Comparison of ENCODE assay signal across 20 cellular contexts in the genomic region with DNA sequence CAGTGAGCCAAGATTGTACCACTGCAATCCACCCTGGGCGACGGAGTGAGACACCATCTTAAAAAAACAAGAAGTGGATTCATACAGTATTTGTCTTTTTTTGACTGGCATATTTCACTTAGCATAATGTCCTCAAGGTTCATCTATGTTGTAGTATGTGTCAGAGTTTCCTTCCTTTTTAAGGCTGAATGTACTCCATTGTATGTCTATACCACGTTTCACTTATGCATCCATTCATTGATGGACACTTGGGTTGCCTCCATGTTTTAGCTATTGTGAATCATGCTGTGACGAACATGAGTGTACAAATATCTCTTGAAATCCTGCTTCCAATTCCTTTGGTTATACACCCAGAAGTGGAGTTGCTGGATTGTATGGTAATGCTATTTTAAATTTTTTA. TPM values are rescaled to one million over a fixed set of nuclear protein-coding genes. Genes with fewer than 3 reads are reported as not detected.
DNase-seq lines count a peak whose midpoint lies in the region; ATAC-seq and TF ChIP-seq lines count a peak whose summit lies in the region.
"Had no signal": no experiment of that assay in that cellular context is flagged by ENCODE, and none has a peak within 500 bp of the region (broad histone marks: within the 10 kb centered on the region; RNA-seq: fewer than 3 reads in every experiment).

No MANE protein-coding gene starts in this region.

- H3K4me3 Mint-ChIP-seq in activated CD4-positive, alpha-beta memory T cell treated with anti-CD3 and anti-CD28 coated beads for 36 hours, result no peak overlapping the region
- no peak overlapping the region for H3K4me3 Mint-ChIP-seq in activated CD4-positive, alpha-beta memory T cell treated with anti-CD3 and anti-CD28 coated beads, Interleukin-2, amount 10 ng/mL, durations not matched to agents 7 days and 5 days
- H3K4me3 Mint-ChIP-seq in IgD-negative memory B cell, result no peak overlapping the region
- no peak overlapping the region for H3K4me3 Mint-ChIP-seq in activated T-helper 1 cell treated with anti-CD3 and anti-CD28 coated beads, Interleukin-12 subunit alpha, Interleukin-12 subunit beta, Interleukin-2, Interleukin-4 antibody, amounts not matched to agents 30 ng/mL and 10 ng/mL and 1 ng/mL, durations not matched to agents 14 hours and 24 hours and 36 hours
- H3K4me3 Mint-ChIP-seq: CD8-positive, alpha-beta T cell; GM23338 had no signal

- 84 to 88% (median 85%) methylated on average over 4 of the region's 4 CpGs for WGBS in heart left ventricle, 4 donors

- no peaks in the 10 kb centered on the region for H3K9me3 Mint-ChIP-seq in activated CD4-positive, alpha-beta memory T cell treated with anti-CD3 and anti-CD28 coated beads for 36 hours
- no peaks in the 10 kb centered on the region for H3K9me3 Mint-ChIP-seq in activated CD4-positive, alpha-beta memory T cell treated with anti-CD3 and anti-CD28 coated beads, Interleukin-2, amount 10 ng/mL, durations not matched to agents 7 days and 5 days
- no peaks in the 10 kb centered on the region for H3K9me3 Mint-ChIP-seq in IgD-negative memory B cell
- no peaks in the 10 kb centered on the region for H3K9me3 Mint-ChIP-seq in activated T-helper 1 cell treated with anti-CD3 and anti-CD28 coated beads, Interleukin-12 subunit alpha, Interleukin-12 subunit beta, Interleukin-2, Interleukin-4 antibody, amounts not matched to agents 30 ng/mL and 10 ng/mL and 1 ng/mL, durations not matched to agents 14 hours and 24 hours and 36 hours
- H3K9me3 Mint-ChIP-seq: CD8-positive, alpha-beta T cell; GM23338 had no signal

- CTCF ChIA-PET in activated CD4-positive, alpha-beta memory T cell treated with anti-CD3 and anti-CD28 coated beads for 36 hours (lab: Charles Lee), result interaction anchor here (0.6 kb wide), 1 partner anchor 171 kb away, joined by 3 read pairs; no protein-coding TSS in a partner anchor
- CTCF ChIA-PET in activated CD4-positive, alpha-beta memory T cell treated with anti-CD3 and anti-CD28 coated beads, Interleukin-2, amount 10 ng/mL, durations not matched to agents 7 days and 5 days (lab: Charles Lee), result no interaction called here

- peaks cover 0 to 7% (median 0%) of the 10 kb centered on the region in 9 donors for H3K27me3 ChIP-seq in heart left ventricle
- H3K27me3 ChIP-seq: BLaER1 treated with 17β-estradiol and CSF1 and Interleukin-3, amounts not matched to agents 10 nM and 100 nM had no signal

- H3K27me3 Mint-ChIP-seq in activated CD4-positive, alpha-beta memory T cell treated with anti-CD3 and anti-CD28 coated beads for 36 hours, result no peaks in the 10 kb centered on the region
- no peaks in the 10 kb centered on the region for H3K27me3 Mint-ChIP-seq in activated CD4-positive, alpha-beta memory T cell treated with anti-CD3 and anti-CD28 coated beads, Interleukin-2, amount 10 ng/mL, durations not matched to agents 7 days and 5 days
- no peaks in the 10 kb centered on the region for H3K27me3 Mint-ChIP-seq in IgD-negative memory B cell
- H3K27me3 Mint-ChIP-seq in activated T-helper 1 cell treated with anti-CD3 and anti-CD28 coated beads, Interleukin-12 subunit alpha, Interleukin-12 subunit beta, Interleukin-2, Interleukin-4 antibody, amounts not matched to agents 30 ng/mL and 10 ng/mL and 1 ng/mL, durations not matched to agents 14 hours and 24 hours and 36 hours (ENCODE audit: insufficient read depth), result no peaks in the 10 kb centered on the region

- peaks cover 0 to 20% (median 6%) of the 10 kb centered on the region in 9 donors for H3K36me3 ChIP-seq in heart left ventricle

- no peaks in the 10 kb centered on the region for H3K9me3 ChIP-seq in heart left ventricle
- H3K9me3 ChIP-seq: BLaER1 treated with 17β-estradiol and CSF1 and Interleukin-3, amounts not matched to agents 10 nM and 100 nM had no signal

- intact Hi-C loops in activated CD4-positive, alpha-beta memory T cell treated with anti-CD3 and anti-CD28 coated beads for 36 hours (cut with micrococcal nuclease), result no loop called here
- intact Hi-C loops in activated T-helper 1 cell treated with anti-CD3 and anti-CD28 coated beads, Interleukin-12 subunit alpha, Interleukin-12 subunit beta, Interleukin-2, Interleukin-4 antibody, amounts not matched to agents 30 ng/mL and 10 ng/mL and 1 ng/mL, durations not matched to agents 14 hours and 24 hours and 36 hours (cut with micrococcal nuclease), result no loop called here
- intact Hi-C loops in heart left ventricle (cut with DNase I), result loop anchor here in 3 of 10 donors (10.0 kb wide), 3 partner anchors 92 to 252 kb away; a partner anchor contains a TSS

- TF ChIP-seq POLR2A in heart left ventricle (IDR thresholded peaks at IDR 0.05), result no peak
- TF ChIP-seq POLR2A in GM18505 (IDR thresholded peaks at IDR 0.05; ENCODE audit: borderline replicate concordance, extremely low read depth, insufficient read depth, insufficient read length), result no peak

- ATAC-seq in heart left ventricle, result no peak
- no peak for ATAC-seq in GM18867 (IDR thresholded peaks at IDR 0.05; ENCODE audit: unreplicated experiment)
- no peak for ATAC-seq in GM18505 (IDR thresholded peaks at IDR 0.05; ENCODE audit: unreplicated experiment)
- ATAC-seq: CD8-positive, alpha-beta T cell; GM12878; GM23338; K562 had no signal

- H3K36me3 Mint-ChIP-seq in activated CD4-positive, alpha-beta memory T cell treated with anti-CD3 and anti-CD28 coated beads for 36 hours, result peaks cover 56% of the 10 kb centered on the region
- H3K36me3 Mint-ChIP-seq in activated CD4-positive, alpha-beta memory T cell treated with anti-CD3 and anti-CD28 coated beads, Interleukin-2, amount 10 ng/mL, durations not matched to agents 7 days and 5 days (ENCODE audit: low read depth), result peaks cover 51% of the 10 kb centered on the region
- H3K36me3 Mint-ChIP-seq in IgD-negative memory B cell, result peaks cover 4% of the 10 kb centered on the region
- H3K36me3 Mint-ChIP-seq in activated T-helper 1 cell treated with anti-CD3 and anti-CD28 coated beads, Interleukin-12 subunit alpha, Interleukin-12 subunit beta, Interleukin-2, Interleukin-4 antibody, amounts not matched to agents 30 ng/mL and 10 ng/mL and 1 ng/mL, durations not matched to agents 14 hours and 24 hours and 36 hours (ENCODE audit: low read depth), result peaks cover 47% of the 10 kb centered on the region

- TF ChIP-seq CTCF in heart left ventricle (IDR thresholded peaks at IDR 0.05), result no peak

- peaks cover 31% of the 10 kb centered on the region for H3K4me1 Mint-ChIP-seq in activated CD4-positive, alpha-beta memory T cell treated with anti-CD3 and anti-CD28 coated beads for 36 hours (ENCODE audit: low read depth)
- peaks cover 34% of the 10 kb centered on the region for H3K4me1 Mint-ChIP-seq in activated CD4-positive, alpha-beta memory T cell treated with anti-CD3 and anti-CD28 coated beads, Interleukin-2, amount 10 ng/mL, durations not matched to agents 7 days and 5 days
- H3K4me1 Mint-ChIP-seq in IgD-negative memory B cell, result peaks cover 21 to 24% (median 23%) of the 10 kb centered on the region in 3 donors
- H3K4me1 Mint-ChIP-seq in activated T-helper 1 cell treated with anti-CD3 and anti-CD28 coated beads, Interleukin-12 subunit alpha, Interleukin-12 subunit beta, Interleukin-2, Interleukin-4 antibody, amounts not matched to agents 30 ng/mL and 10 ng/mL and 1 ng/mL, durations not matched to agents 14 hours and 24 hours and 36 hours (ENCODE audit: low read depth), result peaks cover 38% of the 10 kb centered on the region

- no peak for DNase-seq in activated CD4-positive, alpha-beta memory T cell treated with anti-CD3 and anti-CD28 coated beads for 36 hours
- no peak for DNase-seq in activated CD4-positive, alpha-beta memory T cell treated with anti-CD3 and anti-CD28 coated beads, Interleukin-2, amount 10 ng/mL, durations not matched to agents 7 days and 5 days
- no peak for DNase-seq in activated T-helper 1 cell treated with anti-CD3 and anti-CD28 coated beads, Interleukin-12 subunit alpha, Interleukin-12 subunit beta, Interleukin-2, Interleukin-4 antibody, amounts not matched to agents 30 ng/mL and 10 ng/mL and 1 ng/mL, durations not matched to agents 14 hours and 24 hours and 36 hours (ENCODE audit: low spot score)
- peak; percentile 83 for DNase-seq in foreskin melanocyte
- DNase-seq in heart left ventricle, result no peak
- DNase-seq: CD8-positive, alpha-beta T cell; COR-L47; DMS 273 treated with DMSO at 0.1 percent for 48 hours; DMS53; DND-41; EL; HCEC 1CT had no signal

- H3K27ac ChIP-seq in heart left ventricle, result no peak overlapping the region
- H3K27ac ChIP-seq: 22Rv1; BLaER1 treated with 17β-estradiol and CSF1 and Interleukin-3, amounts not matched to agents 10 nM and 100 nM had no signal

- H3K27ac Mint-ChIP-seq in activated CD4-positive, alpha-beta memory T cell treated with anti-CD3 and anti-CD28 coated beads for 36 hours, result peak overlapping the region; percentile 8
- no peak overlapping the region for H3K27ac Mint-ChIP-seq in activated CD4-positive, alpha-beta memory T cell treated with anti-CD3 and anti-CD28 coated beads, Interleukin-2, amount 10 ng/mL, durations not matched to agents 7 days and 5 days
- H3K27ac Mint-ChIP-seq in IgD-negative memory B cell, result peak overlapping the region in 2 of 3 donors; percentile 17 to 42
- H3K27ac Mint-ChIP-seq in activated T-helper 1 cell treated with anti-CD3 and anti-CD28 coated beads, Interleukin-12 subunit alpha, Interleukin-12 subunit beta, Interleukin-2, Interleukin-4 antibody, amounts not matched to agents 30 ng/mL and 10 ng/mL and 1 ng/mL, durations not matched to agents 14 hours and 24 hours and 36 hours, result peak overlapping the region; percentile 29
- H3K27ac Mint-ChIP-seq: GM23338 had no signal

- POLR2A ChIA-PET in activated CD4-positive, alpha-beta memory T cell treated with anti-CD3 and anti-CD28 coated beads for 36 hours (lab: Charles Lee), result no interaction called here
- POLR2A ChIA-PET in activated CD4-positive, alpha-beta memory T cell treated with anti-CD3 and anti-CD28 coated beads, Interleukin-2, amount 10 ng/mL, durations not matched to agents 7 days and 5 days (lab: Charles Lee), result no interaction called here

- peaks cover 0 to 16% (median 7%) of the 10 kb centered on the region in 12 donors for H3K4me1 ChIP-seq in heart left ventricle

- no peak overlapping the region for H3K4me3 ChIP-seq in heart left ventricle
- H3K4me3 ChIP-seq: BLaER1 treated with 17β-estradiol and CSF1 and Interleukin-3, amounts not matched to agents 10 nM and 100 nM; GM12878; GM23338; K562 had no signal

RNA-seq across cellular contexts. Expression of a gene that starts 28.9 kb away (rescaled TPM):
- 10 to 100 TPM; 11.1 to 11.2 TPM for total RNA-seq in activated CD4-positive, alpha-beta memory T cell treated with anti-CD3 and anti-CD28 coated beads for 36 hours
- 10 to 100 TPM; 18.9 to 19.9 TPM for total RNA-seq in activated CD4-positive, alpha-beta memory T cell treated with anti-CD3 and anti-CD28 coated beads, Interleukin-2, amount 10 ng/mL, durations not matched to agents 7 days and 5 days
- polyA plus RNA-seq in IgD-negative memory B cell (0.75 TPM), heart left ventricle (1 to 10 TPM in 1 of 2 donors, not detected in 1; 1.3 TPM)
- total RNA-seq in activated T-helper 1 cell treated with anti-CD3 and anti-CD28 coated beads, Interleukin-12 subunit alpha, Interleukin-12 subunit beta, Interleukin-2, Interleukin-4 antibody, amounts not matched to agents 30 ng/mL and 10 ng/mL and 1 ng/mL, durations not matched to agents 14 hours and 24 hours and 36 hours, result 11.0 and 12.4 TPM in 2 replicates
- 1 to 10 TPM in 2 of 9 donors, under 1 TPM in 7; 0.11 to 4.7 (median 0.56) TPM for total RNA-seq in heart left ventricle
